In genomic region chr20:1005452-1006027, GRCh38 we compare ENCODE assay signal across 8 cellular contexts. TPM values are rescaled to one million over a fixed set of nuclear protein-coding genes. Genes with fewer than 3 reads are reported as not detected.
DNase-seq lines count a peak whose midpoint lies in the region; ATAC-seq and TF ChIP-seq lines count a peak whose summit lies in the region.

No MANE protein-coding gene starts in this region.

- TF ChIP-seq CTCF in SK-N-SH (IDR thresholded peaks at IDR 0.05) (no peak), fibroblast of lung (conservative IDR thresholded peaks at IDR 0.05 in 1 of 2, IDR thresholded peaks at IDR 0.05 in 1 of 2; ENCODE audit: low read depth in 1 of 2, low read length in 2 of 2) (no peak)

- 32% methylated on average over 5 of the region's 5 CpGs for WGBS in SK-N-SH (ENCODE audit: low lambda C conversion rate)

- no peak for TF ChIP-seq EP300 in SK-N-SH (IDR thresholded peaks at IDR 0.05; ENCODE audit: borderline replicate concordance in 1 of 2, low read depth in 1 of 2, low read length in 1 of 2)

- H3K27me3 ChIP-seq in SK-N-SH (ENCODE audit: insufficient read depth) (peaks cover 13% of the 10 kb centered on the region; the same call in 1 of the 2 replicates), fibroblast of lung (ENCODE audit: control insufficient read depth, insufficient read depth, low read length) (peaks cover 19% of the 10 kb centered on the region)

- peaks cover 51% of the 10 kb centered on the region for H3K27me3 Mint-ChIP-seq in activated naive CD4-positive, alpha-beta T cell treated with anti-CD3 and anti-CD28 coated beads, Interleukin-2, amount 10 ng/mL, durations not matched to agents 7 days and 5 days

- H3K4me2 ChIP-seq in SK-N-SH (no peak overlapping the region), fibroblast of lung (ENCODE audit: extremely low read depth, insufficient read depth, low read length) (no peak overlapping the region)

- H3K4me1 Mint-ChIP-seq in activated naive CD4-positive, alpha-beta T cell treated with anti-CD3 and anti-CD28 coated beads, Interleukin-2, amount 10 ng/mL, durations not matched to agents 7 days and 5 days: peaks cover 7% of the 10 kb centered on the region

- H4K20me1 ChIP-seq in SK-N-SH (ENCODE audit: insufficient read depth) (no peaks in the 10 kb centered on the region), fibroblast of lung (ENCODE audit: control insufficient read depth, extremely low read depth, insufficient read depth, low read length) (no peaks in the 10 kb centered on the region)

- no peaks in the 10 kb centered on the region for H3K36me3 ChIP-seq in SK-N-SH (replicated peaks in 1 of 2; ENCODE audit: control insufficient read depth in 1 of 2, insufficient read depth in 2 of 2, low read length in 1 of 2)
- H3K36me3 ChIP-seq in fibroblast of lung (ENCODE audit: control insufficient read depth, insufficient read depth, low read length): no peaks in the 10 kb centered on the region

- peak; percentile 68 for ATAC-seq in stimulated activated naive CD8-positive, alpha-beta T cell treated with anti-CD3 and anti-CD28 coated beads, Interleukin-15, Interleukin-2, amounts not matched to agents 100 U/mL and 50 U/mL, for 24 hours
- ATAC-seq in HG03460 (IDR thresholded peaks at IDR 0.05; ENCODE audit: unreplicated experiment) (no peak), HG03045 (IDR thresholded peaks at IDR 0.05; ENCODE audit: unreplicated experiment) (no peak)

- H3K36me3 Mint-ChIP-seq in activated naive CD4-positive, alpha-beta T cell treated with anti-CD3 and anti-CD28 coated beads, Interleukin-2, amount 10 ng/mL, durations not matched to agents 7 days and 5 days: no peaks in the 10 kb centered on the region

- CTCF ChIA-PET in activated naive CD4-positive, alpha-beta T cell treated with anti-CD3 and anti-CD28 coated beads, Interleukin-2, amount 10 ng/mL, durations not matched to agents 7 days and 5 days (lab: Charles Lee): no interaction called here
- CTCF ChIA-PET in SK-N-SH (lab: Yijun Ruan, JAX): interaction anchor here (0.6 to 1.1 kb wide), 3 partner anchors 8 to 212 kb away, joined by 3 to 6 read pairs (median 3); no protein-coding TSS in a partner anchor

- no peak overlapping the region for H2AFZ ChIP-seq in SK-N-SH (ENCODE audit: low read depth)
- H2AFZ ChIP-seq in fibroblast of lung (ENCODE audit: low read length): no peak overlapping the region

- no peaks in the 10 kb centered on the region for H3F3A ChIP-seq in SK-N-SH (replicated peaks; ENCODE audit: insufficient read depth)

- peak; percentile 47 for DNase-seq in activated naive CD4-positive, alpha-beta T cell treated with anti-CD3 and anti-CD28 coated beads, Interleukin-2, amount 10 ng/mL, durations not matched to agents 7 days and 5 days
- DNase-seq in activated naive CD4-positive, alpha-beta T cell (lab: John Stamatoyannopoulos, UW): no peak
- peak; percentile 65 for DNase-seq in HT-29 (ENCODE audit: low spot score)
- peak; percentile 66 for DNase-seq in SK-N-SH
- DNase-seq in fibroblast of lung (ENCODE audit: low read depth in 2 of 2): peak; percentile 2 to 15
- peak; percentile 21 for DNase-seq in stimulated activated naive CD8-positive, alpha-beta T cell treated with anti-CD3 and anti-CD28 coated beads, Interleukin-15, Interleukin-2, amounts not matched to agents 100 U/mL and 50 U/mL, for 24 hours

- H3K4me3 Mint-ChIP-seq in activated naive CD4-positive, alpha-beta T cell treated with anti-CD3 and anti-CD28 coated beads, Interleukin-2, amount 10 ng/mL, durations not matched to agents 7 days and 5 days: no peak overlapping the region

- H3K9ac ChIP-seq in SK-N-SH: no peak overlapping the region
- H3K9ac ChIP-seq in fibroblast of lung (ENCODE audit: insufficient read depth, low read length): no peak overlapping the region

- H3K27ac Mint-ChIP-seq in activated naive CD4-positive, alpha-beta T cell treated with anti-CD3 and anti-CD28 coated beads, Interleukin-2, amount 10 ng/mL, durations not matched to agents 7 days and 5 days: no peak overlapping the region

- H3K9me3 ChIP-seq in SK-N-SH (no peaks in the 10 kb centered on the region), fibroblast of lung (ENCODE audit: control insufficient read depth, insufficient read depth, low read depth, low read length) (no peaks in the 10 kb centered on the region)

- H3K4me3 ChIP-seq in SK-N-SH (ENCODE audit: low read depth in 2 of 2, low read length in 1 of 2): no peak overlapping the region
- H3K4me3 ChIP-seq in fibroblast of lung (replicated peaks in 1 of 4; ENCODE audit: control extremely low read depth in 1 of 4, insufficient read depth in 1 of 4, low read depth in 3 of 4, low read length in 4 of 4): no peak overlapping the region

- POLR2A ChIA-PET in SK-N-SH (lab: Yijun Ruan, JAX): no interaction called here

- H3K4me1 ChIP-seq in SK-N-SH (ENCODE audit: control insufficient read depth in 1 of 2, insufficient read depth in 2 of 2, low read depth in 1 of 2, low read length in 1 of 2) (peaks cover 0 to 18% of the 10 kb centered on the region in 2 experiments; a peak in 1 of 4 replicates), fibroblast of lung (ENCODE audit: control insufficient read depth, extremely low read depth, insufficient read depth, low read length) (no peaks in the 10 kb centered on the region)

- no peaks in the 10 kb centered on the region; the same call in 1 of the 2 replicates for H3K9me2 ChIP-seq in SK-N-SH

- no peaks in the 10 kb centered on the region for H3K9me3 Mint-ChIP-seq in activated naive CD4-positive, alpha-beta T cell treated with anti-CD3 and anti-CD28 coated beads, Interleukin-2, amount 10 ng/mL, durations not matched to agents 7 days and 5 days

- TF ChIP-seq RAD21 in SK-N-SH (IDR thresholded peaks at IDR 0.05; ENCODE audit: low read length): no peak

- H3K27ac ChIP-seq in SK-N-SH (ENCODE audit: low read depth in 2 of 2, low read length in 1 of 2): no peak overlapping the region
- H3K27ac ChIP-seq in fibroblast of lung (ENCODE audit: insufficient read depth, low read length): no peak overlapping the region

- H3K79me2 ChIP-seq in SK-N-SH (ENCODE audit: insufficient read depth) (no peaks in the 10 kb centered on the region), fibroblast of lung (ENCODE audit: control insufficient read depth, insufficient read depth, low read length) (no peaks in the 10 kb centered on the region)

TF ChIP-seq in SK-N-SH, 30 proteins besides CTCF, POLR2A, EP300 and RAD21:
- TF ChIP-seq NRF1 (IDR thresholded peaks at IDR 0.05; ENCODE audit: low read depth, low read length) (no peak), MEF2A (IDR thresholded peaks at IDR 0.05; ENCODE audit: borderline replicate concordance, low read depth) (no peak), ZBTB33 (IDR thresholded peaks at IDR 0.05; ENCODE audit: borderline replicate concordance, low read depth) (no peak), MAX (IDR thresholded peaks at IDR 0.05; ENCODE audit: low read depth) (no peak), TEAD4 (IDR thresholded peaks at IDR 0.05; ENCODE audit: borderline replicate concordance, insufficient read depth) (no peak)

RNA-seq across cellular contexts. Expression of gene RSPO4, which starts 3.4 kb away (rescaled TPM):
- not detected in 2 replicates for total RNA-seq in HT-29 (2014; rRNA removed; shearing (Covaris generic))
- 0.03 TPM in 1 of 2 replicates, not detected in the other for polyA plus RNA-seq in SK-N-SH (2012; rRNA removed)
- polyA plus RNA-seq in SK-N-SH (2012; cell fraction: cytosol; rRNA removed): 0.03 and 0.04 TPM in 2 replicates
- polyA plus RNA-seq in SK-N-SH (2012; cell fraction: nucleus; rRNA removed): 0.06 and 0.08 TPM in 2 replicates
- total RNA-seq in fibroblast of lung: not detected in 2 replicates
- polyA plus RNA-seq in fibroblast of lung: not detected in 2 replicates
- polyA plus RNA-seq in fibroblast of lung (2012): not detected in 2 replicates
- polyA minus RNA-seq in fibroblast of lung (ENCODE audit: low replicate concordance): not detected in 2 replicates

Comparison
In these comparisons a context has a peak if more than half of its experiments do, and no peak if none do; other contexts are left out.
1. DNase-seq: peak in activated naive CD4-positive, alpha-beta T cell treated with anti-CD3 and anti-CD28 coated beads, Interleukin-2, amount 10 ng/mL, durations not matched to agents 7 days and 5 days (single experiment), HT-29 (single experiment), SK-N-SH (single experiment), fibroblast of lung (2 of 2) and stimulated activated naive CD8-positive, alpha-beta T cell treated with anti-CD3 and anti-CD28 coated beads, Interleukin-15, Interleukin-2, amounts not matched to agents 100 U/mL and 50 U/mL, for 24 hours (single experiment); none in activated naive CD4-positive, alpha-beta T cell (0 of 4).